1 cellular context compared by ENCODE assay signal in genomic region chr5:100841358-100842076, GRCh38.
TF ChIP-seq lines count a peak whose summit lies in the region.

No MANE protein-coding gene starts in this region.

TF ChIP-seq in GM23338, 12 proteins besides CTCF, POLR2A, EP300 and RAD21 (continued from another document):
- TF ChIP-seq ETS1 (IDR thresholded peaks at IDR 0.05), result no peak
- TF ChIP-seq ZNF462 (CRISPR knock-in tag; IDR thresholded peaks at IDR 0.05), result no peak
- no peak for TF ChIP-seq ZNF331 (CRISPR knock-in tag; IDR thresholded peaks at IDR 0.05; ENCODE audit: low read depth)
- no peak for TF ChIP-seq JUNB (IDR thresholded peaks at IDR 0.05; ENCODE audit: unreplicated experiment)
- TF ChIP-seq EZH2 (IDR thresholded peaks at IDR 0.05; ENCODE audit: low read depth, unreplicated experiment), result no peak
